Comparison of ENCODE assay signal across 9 cellular contexts in the genomic region with DNA sequence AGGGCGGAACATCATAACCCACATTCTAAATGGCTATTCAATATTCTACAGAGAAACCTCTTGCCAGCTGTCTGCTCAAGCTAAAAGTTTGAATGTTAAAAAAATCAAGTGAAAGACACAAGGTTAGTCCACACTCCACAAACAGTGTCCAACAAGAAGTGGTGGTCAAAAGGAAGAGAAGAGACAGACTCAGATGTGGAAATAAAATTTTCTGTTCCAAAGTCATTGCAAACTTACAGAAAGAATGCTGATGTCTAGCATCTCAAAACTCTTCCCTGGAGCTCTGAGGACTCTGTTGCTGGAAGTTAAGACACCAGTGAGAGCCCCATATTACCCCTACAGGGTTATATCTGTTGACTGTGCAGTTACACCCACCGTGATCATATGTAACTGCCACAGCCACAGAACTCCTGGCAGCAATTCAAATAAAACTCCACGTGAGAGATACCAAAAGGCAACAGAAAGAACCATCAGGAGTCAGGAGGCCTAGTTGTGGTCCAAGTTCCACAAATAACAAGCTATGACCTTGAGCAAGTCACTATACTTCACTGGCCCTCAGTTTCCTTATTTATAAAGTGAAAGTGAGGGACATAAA.
A peak's percentile ranks its signal among the peaks of the same experiment; 100 is the strongest.
DNase-seq lines count a peak whose midpoint lies in the region; ATAC-seq and TF ChIP-seq lines count a peak whose summit lies in the region.
"Had no signal": no experiment of that assay in that cellular context is flagged by ENCODE, and none has a peak within 500 bp of the region (broad histone marks: within the 10 kb centered on the region; RNA-seq: fewer than 3 reads in every experiment).

No MANE protein-coding gene starts in this region.

- DNase-seq in DND-41 (peak; percentile 40), Kasumi-1 (lab: John Stamatoyannopoulos, UW) (peak; percentile 17 to 25), iPS-NIHi11 (ENCODE audit: low spot score) (no peak), DMS53 treated with DMSO at 0.1 percent for 48 hours (lab: John Stamatoyannopoulos, UW; ENCODE audit: unreplicated experiment) (no peak)
- peak; percentile 27 for DNase-seq in central memory CD4-positive, alpha-beta T cell
- DNase-seq in naive thymus-derived CD8-positive, alpha-beta T cell: peak in 3 of 10 donors; percentile 46 to 56 (median 48)
- no peak for DNase-seq in activated effector memory CD4-positive, alpha-beta T cell treated with Interleukin-2 at 50 U/mL for 16 hours

- H3K4me2 ChIP-seq in DND-41 (ENCODE audit: insufficient read depth, low read length): no peak overlapping the region

- peak overlapping the region; percentile 61 to 90 (median 83) for H3K27ac Mint-ChIP-seq in naive thymus-derived CD8-positive, alpha-beta T cell

- no peak for TF ChIP-seq CTCF in DND-41 (IDR thresholded peaks at IDR 0.05; ENCODE audit: borderline replicate concordance, extremely low read depth, low read length, poor library complexity, severe bottlenecking)

- H3K36me3 ChIP-seq in DND-41 (ENCODE audit: insufficient read depth, low read length): peaks cover 30% of the 10 kb centered on the region

- H3K36me3 Mint-ChIP-seq in naive thymus-derived CD8-positive, alpha-beta T cell: peaks cover 2 to 39% (median 3%) of the 10 kb centered on the region in 3 donors

- H3K4me1 ChIP-seq in DND-41 (ENCODE audit: insufficient read depth, low read length): peaks cover 29% of the 10 kb centered on the region

- ATAC-seq in DND-41 (ENCODE audit: insufficient read depth, low read depth): peak; percentile 75
- peak; percentile 76 to 77 for ATAC-seq in naive thymus-derived CD8-positive, alpha-beta T cell
- ATAC-seq in HG03280 (IDR thresholded peaks at IDR 0.05; ENCODE audit: unreplicated experiment): no peak

- no peaks in the 10 kb centered on the region for H3K27me3 ChIP-seq in DND-41 (ENCODE audit: insufficient read depth, low read length, poor library complexity)

- peak overlapping the region; percentile 53 to 84 (median 74) for H3K4me3 Mint-ChIP-seq in naive thymus-derived CD8-positive, alpha-beta T cell

- no peak overlapping the region for H2AFZ ChIP-seq in DND-41 (ENCODE audit: low read depth, low read length)

- peaks cover 99% of the 10 kb centered on the region for H3K79me2 ChIP-seq in DND-41 (ENCODE audit: insufficient read depth, low read length)

- POLR2A ChIA-PET in naive thymus-derived CD8-positive, alpha-beta T cell (lab: Charles Lee): interaction anchor here (0.9 to 2.2 kb wide), 4 partner anchors 13 to 111 kb away, joined by 3 to 6 read pairs (median 3); no protein-coding TSS in a partner anchor

- H3K9ac ChIP-seq in DND-41 (ENCODE audit: low read depth, low read length): no peak overlapping the region

- no peaks in the 10 kb centered on the region for H3K9me3 Mint-ChIP-seq in naive thymus-derived CD8-positive, alpha-beta T cell
- H3K9me3 Mint-ChIP-seq: IgD-negative memory B cell had no signal

- H3K27me3 Mint-ChIP-seq in naive thymus-derived CD8-positive, alpha-beta T cell: no peaks in the 10 kb centered on the region

- H3K4me1 Mint-ChIP-seq in naive thymus-derived CD8-positive, alpha-beta T cell: peaks cover 53 to 93% (median 87%) of the 10 kb centered on the region in 4 donors

- no peaks in the 10 kb centered on the region for H3K9me3 ChIP-seq in DND-41 (ENCODE audit: insufficient read depth, low read length, severe bottlenecking)

- peaks cover 71% of the 10 kb centered on the region for H4K20me1 ChIP-seq in DND-41 (ENCODE audit: insufficient read depth, low read length)

- no peak overlapping the region for H3K4me3 ChIP-seq in DND-41 (ENCODE audit: low read depth in 1 of 2, low read length in 2 of 2)

- H3K27ac ChIP-seq in DND-41 (ENCODE audit: low read length): peak overlapping the region; percentile 70

Comparison
In these comparisons a context has a peak if more than half of its experiments do, and no peak if none do; other contexts are left out.
1. DNase-seq: peak in DND-41 (single experiment), Kasumi-1 (2 of 2) and central memory CD4-positive, alpha-beta T cell (single experiment); none in iPS-NIHi11 (single experiment), DMS53 treated with DMSO at 0.1 percent for 48 hours (single experiment) and activated effector memory CD4-positive, alpha-beta T cell treated with Interleukin-2 at 50 U/mL for 16 hours (single experiment).